ENCODE assay signal across 6 cellular contexts in the genomic region with DNA sequence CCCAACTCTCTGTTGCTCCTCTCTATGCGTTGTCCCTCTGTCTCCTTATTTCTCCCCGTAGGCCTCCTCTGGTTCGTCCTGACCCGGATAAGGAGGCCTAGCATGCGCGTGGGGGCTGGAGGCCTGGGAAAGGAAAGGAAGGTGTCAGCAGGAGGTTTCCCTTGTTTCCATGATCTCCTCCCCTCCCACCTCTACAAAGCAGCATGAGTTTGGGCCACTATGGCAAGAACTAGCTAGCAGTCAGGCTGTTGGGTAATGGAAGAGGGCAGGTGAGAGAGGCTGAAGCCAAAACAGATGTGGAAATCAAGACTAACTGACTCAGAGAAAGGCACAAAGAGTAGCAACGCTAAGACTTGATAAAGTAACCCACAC. TPM values are rescaled to one million over a fixed set of nuclear protein-coding genes. Genes with fewer than 3 reads are reported as not detected.
DNase-seq lines count a peak whose midpoint lies in the region; ATAC-seq and TF ChIP-seq lines count a peak whose summit lies in the region.

No MANE protein-coding gene starts in this region.

- H2BK12ac ChIP-seq in neuronal stem cell (ENCODE audit: low read length): no peak overlapping the region

- H3K79me1 ChIP-seq in neuronal stem cell (ENCODE audit: low read depth, low read length): no peaks in the 10 kb centered on the region

- H3K4me3 ChIP-seq in HUES6 (ENCODE audit: low read depth, low read length) (peak overlapping the region; percentile 73), neuronal stem cell (ENCODE audit: low read length in 2 of 2) (peak overlapping the region; percentile 75 to 89)

- peak overlapping the region; percentile 97 for H3K4me2 ChIP-seq in neuronal stem cell (ENCODE audit: insufficient read depth, low read length, poor library complexity, severe bottlenecking)

- H3K27ac Mint-ChIP-seq in central memory CD8-positive, alpha-beta T cell (ENCODE audit: low read depth): peak overlapping the region; percentile 92

- H4K91ac ChIP-seq in neuronal stem cell (ENCODE audit: low read depth, low read length, poor library complexity): no peak overlapping the region

- H3K27me3 Mint-ChIP-seq in central memory CD8-positive, alpha-beta T cell: no peaks in the 10 kb centered on the region

- no peak overlapping the region for H3K27ac ChIP-seq in HUES6 (ENCODE audit: low read depth, low read length)
- no peak overlapping the region for H3K27ac ChIP-seq in neuronal stem cell (replicated peaks; ENCODE audit: low read length)

- peak overlapping the region; percentile 38 for H3K23ac ChIP-seq in neuronal stem cell (ENCODE audit: low read depth, low read length, poor library complexity)

- H2AK5ac ChIP-seq in neuronal stem cell (ENCODE audit: low read depth, low read length): no peak overlapping the region

- in situ Hi-C loops in GM13976 (cut with MboI; ENCODE audit: low sequenced_read_pairs, unreplicated experiment): no loop called here

- H3K9me3 ChIP-seq in HUES6 (ENCODE audit: control insufficient read depth, insufficient read depth, low read depth, low read length): no peaks in the 10 kb centered on the region
- no peaks in the 10 kb centered on the region for H3K9me3 ChIP-seq in neuronal stem cell (replicated peaks in 1 of 2; ENCODE audit: control insufficient read depth in 2 of 2, insufficient read depth in 1 of 2, low read depth in 1 of 2, low read length in 2 of 2)

- H3K9me3 Mint-ChIP-seq in central memory CD8-positive, alpha-beta T cell: no peaks in the 10 kb centered on the region

- WGBS in neuronal stem cell (ENCODE audit: extremely low coverage in 2 of 2, insufficient read length in 2 of 2, insufficient replicate concordance in 1 of 2), 2 donors: no CpG with 5 or more reads among the region's 7 CpGs

- H3K27me3 ChIP-seq in HUES6 (ENCODE audit: control insufficient read depth, insufficient read depth, low read length) (peaks cover 25% of the 10 kb centered on the region), neuronal stem cell (ENCODE audit: control insufficient read depth in 3 of 3, insufficient read depth in 3 of 3, low read depth in 1 of 3, low read length in 3 of 3) (peaks cover 0 to 4% (median 0%) of the 10 kb centered on the region in 3 experiments)

- H2BK5ac ChIP-seq in neuronal stem cell (ENCODE audit: low read length): no peak overlapping the region

- no peak overlapping the region for H2BK15ac ChIP-seq in neuronal stem cell (ENCODE audit: low read length)

- peak overlapping the region; percentile 97 for H2AFZ ChIP-seq in neuronal stem cell (ENCODE audit: low read length)

- ATAC-seq in central memory CD8-positive, alpha-beta T cell (replicated peaks; ENCODE audit: extremely low read depth, poor library complexity, severe bottlenecking): no peak
- ATAC-seq in HG03565 (IDR thresholded peaks at IDR 0.05; ENCODE audit: unreplicated experiment) (no peak), GM18520 (IDR thresholded peaks at IDR 0.05; ENCODE audit: unreplicated experiment) (no peak)

- H3K36me3 ChIP-seq in HUES6 (ENCODE audit: control insufficient read depth, insufficient read depth, low read length) (no peaks in the 10 kb centered on the region), neuronal stem cell (replicated peaks in 1 of 2; ENCODE audit: control insufficient read depth in 2 of 2, insufficient read depth in 2 of 2, low read length in 2 of 2) (peaks cover 2 to 7% of the 10 kb centered on the region in 2 donors)

- no peak overlapping the region for H4K8ac ChIP-seq in neuronal stem cell (ENCODE audit: low read depth, low read length)

- H2BK120ac ChIP-seq in neuronal stem cell (ENCODE audit: low read depth, low read length): no peak overlapping the region

- H3K4me3 Mint-ChIP-seq in central memory CD8-positive, alpha-beta T cell: peak overlapping the region; percentile 93

- no peak for TF ChIP-seq CTCF in GM13976 (IDR thresholded peaks at IDR 0.05; ENCODE audit: borderline replicate concordance, control extremely low read depth, extremely low read depth, insufficient read depth, missing control alignments)

- H3K4me1 Mint-ChIP-seq in central memory CD8-positive, alpha-beta T cell: peaks cover 13% of the 10 kb centered on the region

- H3K9ac ChIP-seq in HUES6 (ENCODE audit: low read length) (peak overlapping the region; percentile 29), neuronal stem cell (ENCODE audit: low read depth, low read length, poor library complexity) (peak overlapping the region; percentile 88)

- H3K36me3 Mint-ChIP-seq in central memory CD8-positive, alpha-beta T cell (ENCODE audit: insufficient read depth): no peaks in the 10 kb centered on the region

- H3K4ac ChIP-seq in neuronal stem cell (ENCODE audit: low read length): no peak overlapping the region

- H3K4me1 ChIP-seq in HUES6 (ENCODE audit: control insufficient read depth, insufficient read depth, low read length) (peaks cover 38% of the 10 kb centered on the region), neuronal stem cell (ENCODE audit: control insufficient read depth in 2 of 2, insufficient read depth in 1 of 2, low read depth in 1 of 2, low read length in 2 of 2) (peaks cover 29 to 33% of the 10 kb centered on the region in 2 donors)

- H3K18ac ChIP-seq in neuronal stem cell (ENCODE audit: low read length): no peak overlapping the region

- H3K14ac ChIP-seq in neuronal stem cell (ENCODE audit: low read length): no peak overlapping the region

- no peak for DNase-seq in central memory CD8-positive, alpha-beta T cell (ENCODE audit: low spot score in 2 of 2)
- DNase-seq in neuronal stem cell (ENCODE audit: low spot score): no peak
- no peak for DNase-seq in GM13976 (ENCODE audit: low spot score)

RNA-seq across cellular contexts. Expression of a gene that starts 0.7 kb away (rescaled TPM):
- 15.6 TPM for polyA plus RNA-seq in neuronal stem cell (2013, experiment 1 of 2)
- 17.4 TPM for polyA plus RNA-seq in neuronal stem cell (2013, experiment 2 of 2)

RNA-seq across cellular contexts. Expression of a gene that starts 9.3 kb away (rescaled TPM):
- polyA plus RNA-seq in neuronal stem cell (2013, experiment 1 of 2): not detected
- not detected for polyA plus RNA-seq in neuronal stem cell (2013, experiment 2 of 2)

RNA-seq across cellular contexts. Expression of a gene that starts 18.6 kb away (rescaled TPM):
- 7.6 TPM for polyA plus RNA-seq in neuronal stem cell (2013, experiment 1 of 2)
- 6.8 TPM for polyA plus RNA-seq in neuronal stem cell (2013, experiment 2 of 2)

RNA-seq across cellular contexts. Expression of a gene that starts 18.8 kb away (rescaled TPM):
- polyA plus RNA-seq in neuronal stem cell (2013, experiment 1 of 2): 38.6 TPM
- polyA plus RNA-seq in neuronal stem cell (2013, experiment 2 of 2): 37.5 TPM

RNA-seq across cellular contexts. Expression of a gene that starts 28.7 kb away (rescaled TPM):
- polyA plus RNA-seq in neuronal stem cell (2013, experiment 1 of 2): 0.24 TPM
- 0.33 TPM for polyA plus RNA-seq in neuronal stem cell (2013, experiment 2 of 2)
